ENCODE assay signal across 23 cellular contexts in genomic region chr7:85510287-85510686, GRCh38.
"Had no signal": no experiment of that assay in that cellular context is flagged by ENCODE, and none has a peak within 500 bp of the region (broad histone marks: within the 10 kb centered on the region; RNA-seq: fewer than 3 reads in every experiment).

No MANE protein-coding gene starts in this region.

- H3K79me2 ChIP-seq: hepatocyte had no signal

- H3K4me1 ChIP-seq: body of pancreas, foreskin keratinocyte, left ventricle myocardium inferior, vagina had no signal

- H3K4me3 Mint-ChIP-seq: activated CD4-positive, alpha-beta memory T cell treated with anti-CD3 and anti-CD28 coated beads, Interleukin-2, amount 10 ng/mL, durations not matched to agents 7 days and 5 days; activated naive CD8-positive, alpha-beta T cell treated with anti-CD3 and anti-CD28 coated beads, Interleukin-2, amount 50 U/mL, for 24 hours; immature natural killer cell; mesothelial cell of epicardium; natural killer cell had no signal

- H3K27me3 Mint-ChIP-seq: activated CD4-positive, alpha-beta memory T cell treated with anti-CD3 and anti-CD28 coated beads, Interleukin-2, amount 10 ng/mL, durations not matched to agents 7 days and 5 days; activated naive CD8-positive, alpha-beta T cell treated with anti-CD3 and anti-CD28 coated beads, Interleukin-2, amount 50 U/mL, for 24 hours; type B pancreatic cell had no signal

- DNase-seq: activated CD4-positive, alpha-beta memory T cell treated with anti-CD3 and anti-CD28 coated beads, Interleukin-2, amount 10 ng/mL, durations not matched to agents 7 days and 5 days; activated CD4-positive, alpha-beta T cell treated with anti-CD3 and anti-CD28 coated beads for 48 hours; activated CD4-positive, CD25-positive, alpha-beta regulatory T cell; activated effector memory CD4-positive, alpha-beta T cell treated with anti-CD3 and anti-CD28 coated beads, Interleukin-2, amount 50 U/mL, for 16 hours; activated naive CD4-positive, alpha-beta T cell treated with anti-CD3 and anti-CD28 coated beads, Interleukin-2, amount 50 U/mL, for 16 hours; activated naive CD8-positive, alpha-beta T cell treated with anti-CD3 and anti-CD28 coated beads, Interleukin-2, amount 50 U/mL, for 24 hours; activated T-cell treated with anti-CD3 and anti-CD28 coated beads for 4 hours; body of pancreas; foreskin keratinocyte; immature natural killer cell; kidney glomerular epithelial cell; left ventricle myocardium inferior; natural killer cell; stimulated activated CD4-positive, alpha-beta T cell treated with anti-CD3 and anti-CD28 coated beads, Interleukin-4, amount 100 ng/mL, for 24 hours; stimulated activated naive CD4-positive, alpha-beta T cell treated with Interleukin-2 at 50 U/mL for 16 hours; T-helper 9 cell had no signal

- H3K36me3 ChIP-seq: cardiac muscle cell, left ventricle myocardium inferior, thoracic aorta, vagina had no signal

- H3K4me3 ChIP-seq: body of pancreas, cardiac muscle cell, hepatocyte, left ventricle myocardium inferior, thoracic aorta, vagina had no signal

- FAIRE-seq: endometrium had no signal

- H3K9me3 Mint-ChIP-seq: activated naive CD8-positive, alpha-beta T cell treated with anti-CD3 and anti-CD28 coated beads, Interleukin-2, amount 50 U/mL, for 24 hours had no signal

- H3K27ac Mint-ChIP-seq: activated CD4-positive, alpha-beta memory T cell treated with anti-CD3 and anti-CD28 coated beads, Interleukin-2, amount 10 ng/mL, durations not matched to agents 7 days and 5 days; activated naive CD8-positive, alpha-beta T cell treated with anti-CD3 and anti-CD28 coated beads, Interleukin-2, amount 50 U/mL, for 24 hours; immature natural killer cell; mesothelial cell of epicardium; natural killer cell had no signal

- H3K27me3 ChIP-seq: body of pancreas, cardiac muscle cell, foreskin keratinocyte, hepatocyte, vagina had no signal

- H3K4me1 Mint-ChIP-seq: activated CD4-positive, alpha-beta memory T cell treated with anti-CD3 and anti-CD28 coated beads, Interleukin-2, amount 10 ng/mL, durations not matched to agents 7 days and 5 days; activated naive CD8-positive, alpha-beta T cell treated with anti-CD3 and anti-CD28 coated beads, Interleukin-2, amount 50 U/mL, for 24 hours; immature natural killer cell; natural killer cell had no signal

- H3K36me3 Mint-ChIP-seq: type B pancreatic cell had no signal

- H3K4me2 ChIP-seq: hepatocyte had no signal

- H3K27ac ChIP-seq: body of pancreas, cardiac muscle cell, foreskin keratinocyte, hepatocyte, left ventricle myocardium inferior, thoracic aorta, vagina had no signal

- H2AFZ ChIP-seq: hepatocyte had no signal

- H3K9me3 ChIP-seq: body of pancreas, left ventricle myocardium inferior, thoracic aorta, vagina had no signal

- ATAC-seq: activated naive CD8-positive, alpha-beta T cell treated with anti-CD3 and anti-CD28 coated beads, Interleukin-2, amount 50 U/mL, for 24 hours; body of pancreas; foreskin keratinocyte; natural killer cell had no signal
